Comparison of ENCODE assay signal across 8 cellular contexts in genomic region chr10:35090162-35090954, GRCh38. TPM values are rescaled to one million over a fixed set of nuclear protein-coding genes. Genes with fewer than 3 reads are reported as not detected.
DNase-seq lines count a peak whose midpoint lies in the region; ATAC-seq and TF ChIP-seq lines count a peak whose summit lies in the region.

CUL2 (minus strand) TSS chr10:35090341; CDS start chr10:35071317, 19,024 bp downstream.

- peaks cover 9% of the 10 kb centered on the region for H3K36me3 Mint-ChIP-seq in activated T-helper 17 cell treated with anti-CD3 and anti-CD28 coated beads, Interleukin-2, amount 50 U/mL, for 72 hours (ENCODE audit: low read depth)
- peaks cover 4 to 12% (median 4%) of the 10 kb centered on the region in 3 donors for H3K36me3 Mint-ChIP-seq in naive thymus-derived CD8-positive, alpha-beta T cell
- peaks cover 4 to 9% of the 10 kb centered on the region in 2 donors for H3K36me3 Mint-ChIP-seq in stimulated activated naive B cell treated with anti-CD40 and anti-IgM and Interleukin-4, amounts not matched to agents 10 μg/mL and 1 μg/mL and 100 μg/mL, for 72 hours

- H3K4me3 ChIP-seq in fibroblast of mammary gland (ENCODE audit: control insufficient read depth, low read depth, low read length) = peak within 1 kb of the TSS; percentile 86

- no peaks in the 10 kb centered on the region for H3K9me3 Mint-ChIP-seq in activated T-helper 17 cell treated with anti-CD3 and anti-CD28 coated beads, Interleukin-2, amount 50 U/mL, for 72 hours
- H3K9me3 Mint-ChIP-seq in naive thymus-derived CD8-positive, alpha-beta T cell = no peaks in the 10 kb centered on the region
- peaks cover 0 to 3% of the 10 kb centered on the region in 2 donors for H3K9me3 Mint-ChIP-seq in stimulated activated naive B cell treated with anti-CD40 and anti-IgM and Interleukin-4, amounts not matched to agents 10 μg/mL and 1 μg/mL and 100 μg/mL, for 72 hours

- no peaks in the 10 kb centered on the region for H3K27me3 Mint-ChIP-seq in activated T-helper 17 cell treated with anti-CD3 and anti-CD28 coated beads, Interleukin-2, amount 50 U/mL, for 72 hours
- H3K27me3 Mint-ChIP-seq in naive thymus-derived CD8-positive, alpha-beta T cell = peaks cover 0 to 2% (median 0%) of the 10 kb centered on the region in 5 donors
- H3K27me3 Mint-ChIP-seq in stimulated activated naive B cell treated with anti-CD40 and anti-IgM and Interleukin-4, amounts not matched to agents 10 μg/mL and 1 μg/mL and 100 μg/mL, for 72 hours = no peaks in the 10 kb centered on the region

- H3K4me3 Mint-ChIP-seq in activated T-helper 17 cell treated with anti-CD3 and anti-CD28 coated beads, Interleukin-2, amount 50 U/mL, for 72 hours = peak within 1 kb of the TSS; percentile 92
- peak within 1 kb of the TSS; percentile 91 to 100 (median 96) for H3K4me3 Mint-ChIP-seq in naive thymus-derived CD8-positive, alpha-beta T cell
- peak within 1 kb of the TSS; percentile 88 to 91 for H3K4me3 Mint-ChIP-seq in stimulated activated naive B cell treated with anti-CD40 and anti-IgM and Interleukin-4, amounts not matched to agents 10 μg/mL and 1 μg/mL and 100 μg/mL, for 72 hours

- peak within 1 kb of the TSS; percentile 97 for H3K27ac Mint-ChIP-seq in activated T-helper 17 cell treated with anti-CD3 and anti-CD28 coated beads, Interleukin-2, amount 50 U/mL, for 72 hours
- H3K27ac Mint-ChIP-seq in naive thymus-derived CD8-positive, alpha-beta T cell = peak within 1 kb of the TSS; percentile 91 to 100 (median 98)
- H3K27ac Mint-ChIP-seq in stimulated activated naive B cell treated with anti-CD40 and anti-IgM and Interleukin-4, amounts not matched to agents 10 μg/mL and 1 μg/mL and 100 μg/mL, for 72 hours = peak within 1 kb of the TSS; percentile 98

- peak; percentile 99 for ATAC-seq in activated T-helper 17 cell treated with anti-CD3 and anti-CD28 coated beads, Interleukin-2, amount 50 U/mL, for 72 hours (replicated peaks)
- peak; percentile 95 to 97 for ATAC-seq in naive thymus-derived CD8-positive, alpha-beta T cell
- ATAC-seq in stimulated activated naive B cell treated with anti-CD40 and anti-IgM and Interleukin-4, amounts not matched to agents 10 μg/mL and 1 μg/mL and 100 μg/mL, for 72 hours (replicated peaks) = peak; percentile 96 to 97

- peaks cover 35% of the 10 kb centered on the region for H3K4me1 Mint-ChIP-seq in activated T-helper 17 cell treated with anti-CD3 and anti-CD28 coated beads, Interleukin-2, amount 50 U/mL, for 72 hours
- peaks cover 22 to 52% (median 50%) of the 10 kb centered on the region in 4 donors for H3K4me1 Mint-ChIP-seq in naive thymus-derived CD8-positive, alpha-beta T cell
- H3K4me1 Mint-ChIP-seq in stimulated activated naive B cell treated with anti-CD40 and anti-IgM and Interleukin-4, amounts not matched to agents 10 μg/mL and 1 μg/mL and 100 μg/mL, for 72 hours = peaks cover 20 to 50% of the 10 kb centered on the region in 2 donors

- no peak for TF ChIP-seq CTCF in fibroblast of mammary gland (conservative IDR thresholded peaks at IDR 0.05; ENCODE audit: control insufficient read depth, insufficient read depth, low read depth, low read length)

- DNase-seq in Daoy (ENCODE audit: low read depth) (peak; percentile 91), GOT3 (lab: John Stamatoyannopoulos, UW) (peak; percentile 83), LHCN-M2 (ENCODE audit: low read depth) (peak; percentile 94), RPMI7951 (ENCODE audit: low read depth) (peak; percentile 94), fibroblast of mammary gland (ENCODE audit: low read depth) (peak; percentile 96)
- peak; percentile 83 to 100 (median 92) for DNase-seq in naive thymus-derived CD8-positive, alpha-beta T cell
- DNase-seq in stimulated activated naive B cell treated with anti-CD40 and anti-IgM and Interleukin-4, amounts not matched to agents 10 μg/mL and 1 μg/mL and 100 μg/mL, for 72 hours = peak; percentile 91

- POLR2A ChIA-PET in naive thymus-derived CD8-positive, alpha-beta T cell (lab: Charles Lee) = interaction anchor here (0.7 to 3.4 kb wide), 4 partner anchors 31 to 113 kb away, joined by 3 to 32 read pairs (median 8); partner anchors contain the start of gene CREM

RNA-seq across cellular contexts. Expression of gene CUL2, which starts in this region (rescaled TPM):
- 20.6 and 21.7 TPM in 2 replicates for total RNA-seq in Daoy (2014; rRNA removed; shearing (Covaris generic))
- total RNA-seq in LHCN-M2 (2014; rRNA removed) = 38.9 and 39.1 TPM in 2 replicates
- 14.7 TPM for polyA plus RNA-seq in LHCN-M2 (2012)
- total RNA-seq in RPMI7951 (2014; rRNA removed; shearing (Covaris generic)) = 48.9 and 51.9 TPM in 2 replicates
- total RNA-seq in activated T-helper 17 cell treated with anti-CD3 and anti-CD28 coated beads, Interleukin-2, amount 50 U/mL, for 72 hours = 10 to 100 TPM; 27.3 to 49.7 TPM
- 10 to 100 TPM; 37.3 to 37.6 TPM for total RNA-seq in naive thymus-derived CD8-positive, alpha-beta T cell
- 10 to 100 TPM; 21.9 to 25.8 (median 22.5) TPM for polyA plus RNA-seq in naive thymus-derived CD8-positive, alpha-beta T cell

Comparison
In these comparisons a context has a peak if more than half of its experiments do, and no peak if none do; other contexts are left out.
1. Peak in every context shown above with its lines: DNase-seq, ATAC-seq and H3K4me3 ChIP-seq.